Comparison of ENCODE assay signal across 28 cellular contexts in the genomic region with DNA sequence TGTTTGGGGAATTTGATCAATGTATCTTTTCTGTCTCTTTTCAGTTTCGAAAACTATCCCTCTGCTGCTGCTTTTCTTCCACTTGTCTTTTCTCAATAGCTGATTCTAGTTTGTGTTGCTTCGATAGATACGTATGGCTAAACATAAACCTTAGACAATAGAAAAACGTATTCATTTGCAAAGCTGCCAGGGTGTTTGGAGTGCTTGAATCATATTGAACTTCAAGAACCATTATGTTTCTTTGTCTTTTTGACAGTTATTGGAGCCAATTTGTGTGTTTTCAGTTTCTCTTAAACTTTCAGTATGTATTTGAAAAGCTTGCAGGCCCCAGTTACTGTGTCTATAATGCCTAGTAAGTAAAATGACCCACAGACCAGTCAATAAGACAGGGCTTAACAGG.
"Had no signal": no experiment of that assay in that cellular context is flagged by ENCODE, and none has a peak within 500 bp of the region (broad histone marks: within the 10 kb centered on the region; RNA-seq: fewer than 3 reads in every experiment).

No MANE protein-coding gene starts in this region.

- H3K4me1 ChIP-seq: lower lobe of right lung, prostate gland, suprapubic skin, tibial artery, upper lobe of right lung had no signal

- H3K4me1 Mint-ChIP-seq: nephron had no signal

- H3K4me3 Mint-ChIP-seq: naive thymus-derived CD8-positive, alpha-beta T cell; nephron; neural crest cell; stimulated activated naive CD8-positive, alpha-beta T cell treated with anti-CD3 and anti-CD28 coated beads, Interleukin-15, Interleukin-2, amounts not matched to agents 100 ng/mL and 50 ng/mL, for 24 hours had no signal

- ATAC-seq: left cardiac atrium; left lobe of liver; lower lobe of right lung; naive thymus-derived CD8-positive, alpha-beta T cell; pancreas; right cardiac atrium; sciatic nerve; upper lobe of right lung had no signal

- H3K4me3 ChIP-seq: lower lobe of right lung, pancreas, prostate gland, skin epidermis, suprapubic skin, thoracic aorta, tibial artery, upper lobe of right lung had no signal

- H3K9me3 ChIP-seq: lower lobe of right lung, pancreas, prostate gland, suprapubic skin, thoracic aorta, tibial artery, upper lobe of right lung had no signal

- H3K9me3 Mint-ChIP-seq: naive thymus-derived CD8-positive, alpha-beta T cell; nephron; neural crest cell; stimulated activated naive CD8-positive, alpha-beta T cell treated with anti-CD3 and anti-CD28 coated beads, Interleukin-15, Interleukin-2, amounts not matched to agents 100 ng/mL and 50 ng/mL, for 24 hours had no signal

- H3K27me3 Mint-ChIP-seq: naive thymus-derived CD8-positive, alpha-beta T cell; stimulated activated naive CD8-positive, alpha-beta T cell treated with anti-CD3 and anti-CD28 coated beads, Interleukin-15, Interleukin-2, amounts not matched to agents 100 ng/mL and 50 ng/mL, for 24 hours had no signal

- DNase-seq: hippocampal formation; kidney glomerular epithelial cell; left cardiac atrium; lower lobe of right lung; mammary epithelial cell; mesenchymal stem cell; naive thymus-derived CD8-positive, alpha-beta T cell; nucleus accumbens; pancreas; retina; right cardiac atrium; stimulated activated CD4-positive, alpha-beta T cell treated with anti-CD3 and anti-CD28 coated beads, Interleukin-12 subunit alpha, Interleukin-12 subunit beta, amount 100 ng/mL, for 4 hours; stimulated activated CD4-positive, alpha-beta T cell treated with anti-CD3 and anti-CD28 coated beads, Interleukin-15, amount 100 ng/mL, for 24 hours; stimulated activated CD4-positive, alpha-beta T cell treated with anti-CD3 and anti-CD28 coated beads, Interleukin-2, amount 100 ng/mL, for 24 hours; stimulated activated CD4-positive, alpha-beta T cell treated with anti-CD3 and anti-CD28 coated beads, Interleukin-4, amount 100 ng/mL, for 1 hour; stimulated activated naive CD4-positive, alpha-beta T cell; tibial artery; trophoblast cell; upper lobe of right lung had no signal

- H3K27me3 ChIP-seq: pancreas, suprapubic skin, tibial artery, upper lobe of right lung had no signal

- H3K27ac Mint-ChIP-seq: nephron; stimulated activated naive CD8-positive, alpha-beta T cell treated with anti-CD3 and anti-CD28 coated beads, Interleukin-15, Interleukin-2, amounts not matched to agents 100 ng/mL and 50 ng/mL, for 24 hours had no signal

- H3K36me3 ChIP-seq: lower lobe of right lung, pancreas, prostate gland, suprapubic skin, thoracic aorta, tibial artery, upper lobe of right lung had no signal
